8 cellular contexts compared by ENCODE assay signal in the genomic region with DNA sequence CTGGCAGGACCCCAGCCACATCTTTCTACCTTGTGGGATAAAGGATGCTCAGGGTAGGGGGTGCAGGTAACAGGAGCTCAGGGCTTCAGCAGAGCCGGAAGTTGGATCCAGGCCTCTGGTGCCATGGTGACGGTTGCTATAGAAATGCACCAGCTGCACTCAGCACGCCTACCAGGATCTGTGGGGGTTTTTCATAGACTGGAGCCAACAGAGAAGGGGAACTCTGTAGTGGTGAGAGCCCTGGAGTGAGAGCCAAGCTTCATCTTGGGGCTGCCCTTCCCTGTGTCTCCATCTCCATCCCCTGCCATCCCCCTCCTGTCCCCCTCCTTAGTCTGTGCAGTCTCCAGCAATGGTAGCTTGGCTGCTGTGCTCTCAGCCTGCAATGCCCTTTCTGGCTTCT. TPM values are rescaled to one million over a fixed set of nuclear protein-coding genes. Genes with fewer than 3 reads are reported as not detected.
DNase-seq lines count a peak whose midpoint lies in the region; ATAC-seq and TF ChIP-seq lines count a peak whose summit lies in the region.

No MANE protein-coding gene starts in this region.

- H3K4me3 ChIP-seq in stomach (no peak overlapping the region), foreskin fibroblast (ENCODE audit: low read depth in 1 of 2, low read length in 2 of 2) (no peak overlapping the region)

- peak; percentile 69 for ATAC-seq in GM21576 (IDR thresholded peaks at IDR 0.05; ENCODE audit: unreplicated experiment)

- intact Hi-C loops in stomach (cut with DNase I; ENCODE audit: low total_unique reads) = no loop called here

- DNase-seq in DMS79 treated with DMSO at 0.1 percent for 48 hours (lab: John Stamatoyannopoulos, UW) (peak; percentile 66), NCI-H1436 (lab: John Stamatoyannopoulos, UW) (peak; percentile 69), cerebellum (ENCODE audit: low spot score) (peak; percentile 87), stomach (peak; percentile 37), foreskin fibroblast (no peak), AML-193 (lab: John Stamatoyannopoulos, UW) (no peak)
- DNase-seq in activated T-cell treated with anti-CD3 and anti-CD28 coated beads, Interleukin-2, amount 50 U/mL, for 1 hour = no peak

- peaks cover 0 to 11% (median 0%) of the 10 kb centered on the region in 3 donors for H3K27me3 ChIP-seq in stomach

- no peak for TF ChIP-seq EP300 in stomach (IDR thresholded peaks at IDR 0.05)

- no peak for TF ChIP-seq POLR2A in stomach (IDR thresholded peaks at IDR 0.05)

- H3K36me3 ChIP-seq in stomach = no peaks in the 10 kb centered on the region

- H3K9me3 ChIP-seq in stomach = no peaks in the 10 kb centered on the region

- H3K27ac ChIP-seq in stomach = no peak overlapping the region

- TF ChIP-seq CTCF in stomach (IDR thresholded peaks at IDR 0.05) = no peak
- TF ChIP-seq CTCF in foreskin fibroblast (IDR thresholded peaks at IDR 0.05; ENCODE audit: low read depth, low read length) = no peak

- 43 to 50% (median 48%) methylated on average over 3 of the region's 3 CpGs for WGBS in stomach, 5 donors

- H3K4me1 ChIP-seq in stomach = no peaks in the 10 kb centered on the region

RNA-seq across cellular contexts. Expression of gene BOD1, which starts 27.5 kb away (rescaled TPM):
- total RNA-seq in cerebellum (46.4 TPM), stomach (10 to 100 TPM in 4 of 5 donors, 1 to 10 TPM in 1; 8.2 to 58.4 (median 19.4) TPM)
- 10 to 100 TPM; 31.0 to 46.4 (median 33.7) TPM for polyA plus RNA-seq in stomach

Comparison
In these comparisons a context has a peak if more than half of its experiments do, and no peak if none do; other contexts are left out.
1. DNase-seq: peak in DMS79 treated with DMSO at 0.1 percent for 48 hours (single experiment), NCI-H1436 (single experiment), cerebellum (single experiment) and stomach (single experiment); none in foreskin fibroblast (0 of 2), AML-193 (0 of 2) and activated T-cell treated with anti-CD3 and anti-CD28 coated beads, Interleukin-2, amount 50 U/mL, for 1 hour (single experiment).